8 cellular contexts compared by ENCODE assay signal in genomic region chr4:37407938-37408818, GRCh38.
DNase-seq lines count a peak whose midpoint lies in the region; ATAC-seq, FAIRE-seq and TF ChIP-seq lines count a peak whose summit lies in the region.
"Not testable (repeated sequence)": the region's sequence is repeated elsewhere in the genome, so short reads cannot be mapped to it uniquely, and the experiment has no call there.

No MANE protein-coding gene starts in this region.

- not testable (repeated sequence) for H4K20me1 ChIP-seq in PC-3 (ENCODE audit: low read length)

- POLR2A ChIA-PET in PC-3 (lab: Charles Lee; ENCODE audit: unreplicated experiment) = not testable (repeated sequence)

- CTCF ChIA-PET in PC-3 (lab: Charles Lee) = interaction anchor here (0.6 kb wide), 1 partner anchor 30 kb away, joined by 3 read pairs; no protein-coding TSS in a partner anchor

- H3F3A ChIP-seq in PC-3 (ENCODE audit: low read length, unreplicated experiment) = not testable (repeated sequence)

- not testable (repeated sequence) for H3K36me3 ChIP-seq in PC-3 (ENCODE audit: low read depth, low read length); liver (ENCODE audit: control insufficient read depth in 4 of 4, insufficient read depth in 3 of 4, low read depth in 1 of 4, low read length in 3 of 4); pancreas; upper lobe of right lung

- H3K4me3 ChIP-seq in PC-3 (ENCODE audit: low read length); epithelial cell of esophagus (ENCODE audit: low read length); liver (ENCODE audit: low read depth in 1 of 3, low read length in 3 of 3); pancreas; upper lobe of right lung: not testable (repeated sequence)

- not testable (repeated sequence) for H3K79me2 ChIP-seq in PC-3 (ENCODE audit: low read length)

- H2AFZ ChIP-seq in PC-3 (ENCODE audit: low read length) = 0 out of 2 replicates have a peak overlapping the region, but pooled peaks have one; percentile 34

- not testable (repeated sequence) for H3K9ac ChIP-seq in PC-3 (ENCODE audit: low read length); liver (ENCODE audit: low read depth in 1 of 2, low read length in 2 of 2)

- ATAC-seq in PC-3 (peak; percentile 71; the same call in 1 of the 2 replicates), pancreas (peak in 1 of 4 donors; percentile 92), upper lobe of right lung (peak; percentile 55)

- H3K4me2 ChIP-seq in PC-3 (ENCODE audit: low read length) = peak overlapping the region; percentile 22

- H3K27me3 ChIP-seq in PC-3 (ENCODE audit: low read length); liver (ENCODE audit: control insufficient read depth in 4 of 4, insufficient read depth in 4 of 4, low read length in 3 of 4); pancreas; upper lobe of right lung: not testable (repeated sequence)

- not testable (repeated sequence) for BruUV-seq in PC-3 (replicated peaks; lab: Mats Ljungman, UMichigan)

- H3K9me2 ChIP-seq in PC-3 (replicated peaks; ENCODE audit: low read length) = not testable (repeated sequence)

- not testable (repeated sequence) for H3K27ac ChIP-seq in PC-3 (ENCODE audit: low read length); liver (ENCODE audit: low read depth in 1 of 2, low read length in 2 of 2); pancreas; upper lobe of right lung

- FAIRE-seq in pancreas (lab: Jason Lieb, UNC) = not testable (repeated sequence)

- intact Hi-C loops in PC-3 (cut with micrococcal nuclease); pancreas (cut with DNase I); upper lobe of right lung (cut with DNase I): not testable (repeated sequence)

- DNase-seq in DMS153 treated with DMSO at 0.1 percent for 48 hours (lab: John Stamatoyannopoulos, UW; ENCODE audit: unreplicated experiment) = peak; percentile 16
- DNase-seq in NCI-H1105 (lab: John Stamatoyannopoulos, UW) = peak; percentile 19
- peak; percentile 8 for DNase-seq in NCI-H510A (lab: John Stamatoyannopoulos, UW)
- DNase-seq in PC-3 = peak; percentile 62
- DNase-seq in epithelial cell of esophagus (ENCODE audit: low read depth) = peak; percentile 27
- DNase-seq in pancreas = peak in 4 of 6 donors; percentile 14 to 81 (median 44)
- DNase-seq in upper lobe of right lung = peak; percentile 80

- TF ChIP-seq CTCF in PC-3 (conservative IDR thresholded peaks at IDR 0.05; ENCODE audit: low read depth, low read length); epithelial cell of esophagus (IDR thresholded peaks at IDR 0.05; ENCODE audit: insufficient read depth, low read depth, low read length, missing control alignments); liver (IDR thresholded peaks at IDR 0.05; ENCODE audit: low read depth, low read length, missing input control); pancreas (IDR thresholded peaks at IDR 0.05); upper lobe of right lung (IDR thresholded peaks at IDR 0.05): not testable (repeated sequence)

- not testable (repeated sequence) for H3K4me1 ChIP-seq in PC-3 (ENCODE audit: insufficient read depth, low read length); pancreas; upper lobe of right lung
- peaks cover 6 to 12% (median 7%) of the 10 kb centered on the region in 4 donors for H3K4me1 ChIP-seq in liver (ENCODE audit: control insufficient read depth in 4 of 4, insufficient read depth in 4 of 4, low read length in 3 of 4)

- H3K9me3 ChIP-seq in PC-3 (ENCODE audit: low read length); liver (ENCODE audit: control insufficient read depth in 4 of 4, low read length in 3 of 4); pancreas; upper lobe of right lung: not testable (repeated sequence)

- 33% methylated on average over 9 of the region's 9 CpGs for WGBS in liver
- WGBS in pancreas, 2 donors = 43 to 50% methylated on average over 9 of the region's 9 CpGs

- TF ChIP-seq RAD21 in liver (IDR thresholded peaks at IDR 0.05) = peak in 1 of 2 donors; percentile 30

TF ChIP-seq in liver, 16 proteins besides CTCF, POLR2A, EP300 and RAD21:
- TF ChIP-seq FOXA2 (IDR thresholded peaks at IDR 0.05) (peak; percentile 81), SP1 (IDR thresholded peaks at IDR 0.05) (peak; percentile 52), FOXA1 (IDR thresholded peaks at IDR 0.05) (peak; percentile 70), RXRA (IDR thresholded peaks at IDR 0.05) (peak; percentile 42 to 53), YY1 (IDR thresholded peaks at IDR 0.05) (peak; percentile 71), HNF4A (conservative IDR thresholded peaks at IDR 0.05) (peak; percentile 39 to 63)

Comparison
In these comparisons a context has a peak if more than half of its experiments do, and no peak if none do; other contexts are left out.
1. DNase-seq: peak in every context shown above with its lines; median percentile 80 in upper lobe of right lung; 62 in PC-3; 44 in pancreas; 27 in epithelial cell of esophagus; 19 in NCI-H1105; 16 in DMS153 treated with DMSO at 0.1 percent for 48 hours; 8 in NCI-H510A.